In genomic region chr1:27109103-27109822, GRCh38 we compare ENCODE assay signal across 1 cellular context.
TF ChIP-seq lines count a peak whose summit lies in the region.

No MANE protein-coding gene starts in this region.

TF ChIP-seq in K562, 482 proteins besides CTCF, POLR2A, EP300 and RAD21 (continued from another document and continues in another):
- TF ChIP-seq ZNF318 (IDR thresholded peaks at IDR 0.05; ENCODE audit: borderline replicate concordance in 1 of 2, low read depth in 1 of 2): no peak
- no peak for TF ChIP-seq RUNX1 (IDR thresholded peaks at IDR 0.05; ENCODE audit: low read depth)
- no peak for TF ChIP-seq JUN (IDR thresholded peaks at IDR 0.05; ENCODE audit: borderline replicate concordance, low read depth, low read length)
- TF ChIP-seq JUN (CRISPR knock-in tag; IDR thresholded peaks at IDR 0.05; ENCODE audit: borderline replicate concordance): no peak; the same call in 1 of the 2 replicates
- peak in 1 of 2 experiments; percentile 61; a peak in 2 of 4 replicates for TF ChIP-seq RCOR1 (IDR thresholded peaks at IDR 0.05; ENCODE audit: borderline replicate concordance in 1 of 2, low read depth in 2 of 2, low read length in 2 of 2)
- no peak for TF ChIP-seq ARID3B (CRISPR knock-in tag; IDR thresholded peaks at IDR 0.05; ENCODE audit: borderline replicate concordance)
- TF ChIP-seq MTF1 (CRISPR knock-in tag; IDR thresholded peaks at IDR 0.05; ENCODE audit: borderline replicate concordance): no peak
- no peak for TF ChIP-seq ZNF431 (CRISPR knock-in tag; IDR thresholded peaks at IDR 0.05)
- peak; percentile 50; the same call in 1 of the 2 replicates for TF ChIP-seq ZNF175 (CRISPR knock-in tag; IDR thresholded peaks at IDR 0.05; ENCODE audit: low read depth)
- TF ChIP-seq CHCHD3 (CRISPR knock-in tag; IDR thresholded peaks at IDR 0.05): no peak
- no peak for TF ChIP-seq CSDE1 (IDR thresholded peaks at IDR 0.05)
- no peak for TF ChIP-seq KLF6 (CRISPR knock-in tag; IDR thresholded peaks at IDR 0.05; ENCODE audit: borderline replicate concordance)
- TF ChIP-seq U2AF1 (optimal IDR thresholded peaks at IDR 0.05; ENCODE audit: low read depth, low read length): no peak
- TF ChIP-seq ZNF668 (CRISPR knock-in tag; IDR thresholded peaks at IDR 0.05): no peak
- TF ChIP-seq JUND (IDR thresholded peaks at IDR 0.05; ENCODE audit: borderline replicate concordance, low read depth, low read length): peak; percentile 34; the same call in 1 of the 2 replicates
- TF ChIP-seq JUND (tag; IDR thresholded peaks at IDR 0.05; ENCODE audit: borderline replicate concordance, low read depth, low read length): no peak; the same call in 2 of the 3 replicates
- TF ChIP-seq HMG20A (CRISPR knock-in tag; conservative IDR thresholded peaks at IDR 0.05): no peak
- TF ChIP-seq CBX2 (IDR thresholded peaks at IDR 0.05; ENCODE audit: insufficient read depth, low read length, poor library complexity, severe bottlenecking): no peak
- TF ChIP-seq NCOA6 (IDR thresholded peaks at IDR 0.05): no peak
- TF ChIP-seq GABPB2 (CRISPR knock-in tag; conservative IDR thresholded peaks at IDR 0.05): no peak
- no peak for TF ChIP-seq NUFIP1 (IDR thresholded peaks at IDR 0.05; ENCODE audit: partially characterized antibody)
- TF ChIP-seq STAT5A (IDR thresholded peaks at IDR 0.05; ENCODE audit: borderline replicate concordance, low read length): peak; percentile 14; the same call in 1 of the 2 replicates
- no peak for TF ChIP-seq POLR2AphosphoS5 (IDR thresholded peaks at IDR 0.05; ENCODE audit: control insufficient read depth, insufficient read depth, low read depth, low read length)
- TF ChIP-seq MCM3 (IDR thresholded peaks at IDR 0.05): no peak
- TF ChIP-seq TEAD1 (CRISPR knock-in tag; IDR thresholded peaks at IDR 0.05): peak in 1 of 2 experiments; percentile 56; a peak in 1 of 4 replicates
- TF ChIP-seq SFPQ (IDR thresholded peaks at IDR 0.05; ENCODE audit: low read depth, low read length): no peak
- TF ChIP-seq ZNF518B (CRISPR knock-in tag; IDR thresholded peaks at IDR 0.05): no peak
- no peak for TF ChIP-seq SAP30 (IDR thresholded peaks at IDR 0.05; ENCODE audit: borderline replicate concordance, insufficient read depth, low read depth, low read length, poor library complexity, severe bottlenecking)
- no peak for TF ChIP-seq ZNF347 (CRISPR knock-in tag; IDR thresholded peaks at IDR 0.05; ENCODE audit: low read depth)
- no peak for TF ChIP-seq ZNF253 (CRISPR knock-in tag; conservative IDR thresholded peaks at IDR 0.05)
- TF ChIP-seq SIX5 (IDR thresholded peaks at IDR 0.05; ENCODE audit: borderline replicate concordance in 1 of 2, insufficient read depth in 1 of 2, low read depth in 1 of 2, low read length in 2 of 2): no peak
- TF ChIP-seq ZNF696 (CRISPR knock-in tag; conservative IDR thresholded peaks at IDR 0.05): no peak
- TF ChIP-seq KDM2B (CRISPR knock-in tag; IDR thresholded peaks at IDR 0.05): no peak
- TF ChIP-seq ZNF133 (CRISPR knock-in tag; IDR thresholded peaks at IDR 0.05): no peak
- TF ChIP-seq COPS2 (conservative IDR thresholded peaks at IDR 0.05): no peak
- TF ChIP-seq PCBP1 (IDR thresholded peaks at IDR 0.05; ENCODE audit: low read depth, low read length, poor library complexity, severe bottlenecking): no peak
- TF ChIP-seq FOXJ3 (CRISPR knock-in tag; IDR thresholded peaks at IDR 0.05): no peak
- TF ChIP-seq ZNF445 (CRISPR knock-in tag; IDR thresholded peaks at IDR 0.05; ENCODE audit: low read depth): no peak
- TF ChIP-seq FOXK2 (conservative IDR thresholded peaks at IDR 0.05 in 1 of 2, IDR thresholded peaks at IDR 0.05 in 1 of 2; ENCODE audit: low read depth in 2 of 2): no peak
- no peak for TF ChIP-seq L3MBTL2 (IDR thresholded peaks at IDR 0.05)
- no peak for TF ChIP-seq ZBTB43 (CRISPR knock-in tag; IDR thresholded peaks at IDR 0.05)
- TF ChIP-seq TEAD2 (tag; IDR thresholded peaks at IDR 0.05): no peak
- no peak for TF ChIP-seq E2F6 (IDR thresholded peaks at IDR 0.05; ENCODE audit: borderline replicate concordance in 1 of 2, extremely low read depth in 1 of 2, insufficient read depth in 1 of 2, insufficient read length in 1 of 2, low read depth in 1 of 2, low read length in 1 of 2, poor library complexity in 1 of 2, severe bottlenecking in 1 of 2)
- no peak for TF ChIP-seq ELK3 (CRISPR knock-in tag; IDR thresholded peaks at IDR 0.05)
- no peak for TF ChIP-seq ZNF695 (CRISPR knock-in tag; IDR thresholded peaks at IDR 0.05)
- TF ChIP-seq ZNF316 (IDR thresholded peaks at IDR 0.05): peak; percentile 27; the same call in 1 of the 2 replicates
- no peak for TF ChIP-seq ZNF79 (CRISPR knock-in tag; IDR thresholded peaks at IDR 0.05; ENCODE audit: low read depth)
- peak; percentile 19; the same call in 1 of the 2 replicates for TF ChIP-seq CREM (IDR thresholded peaks at IDR 0.05; ENCODE audit: low read depth)
